ENCODE assay signal across 1 cellular context in genomic region chr11:77144854-77145428, GRCh38.
TF ChIP-seq lines count a peak whose summit lies in the region.

No MANE protein-coding gene starts in this region.

TF ChIP-seq in HepG2, 621 proteins besides CTCF, POLR2A, EP300 and RAD21 (continued from another document and continues in another):
- TF ChIP-seq, protein P1, sequence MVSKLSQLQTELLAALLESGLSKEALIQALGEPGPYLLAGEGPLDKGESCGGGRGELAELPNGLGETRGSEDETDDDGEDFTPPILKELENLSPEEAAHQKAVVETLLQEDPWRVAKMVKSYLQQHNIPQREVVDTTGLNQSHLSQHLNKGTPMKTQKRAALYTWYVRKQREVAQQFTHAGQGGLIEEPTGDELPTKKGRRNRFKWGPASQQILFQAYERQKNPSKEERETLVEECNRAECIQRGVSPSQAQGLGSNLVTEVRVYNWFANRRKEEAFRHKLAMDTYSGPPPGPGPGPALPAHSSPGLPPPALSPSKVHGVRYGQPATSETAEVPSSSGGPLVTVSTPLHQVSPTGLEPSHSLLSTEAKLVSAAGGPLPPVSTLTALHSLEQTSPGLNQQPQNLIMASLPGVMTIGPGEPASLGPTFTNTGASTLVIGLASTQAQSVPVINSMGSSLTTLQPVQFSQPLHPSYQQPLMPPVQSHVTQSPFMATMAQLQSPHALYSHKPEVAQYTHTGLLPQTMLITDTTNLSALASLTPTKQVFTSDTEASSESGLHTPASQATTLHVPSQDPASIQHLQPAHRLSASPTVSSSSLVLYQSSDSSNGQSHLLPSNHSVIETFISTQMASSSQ (IDR thresholded peaks at IDR 0.05; ENCODE audit: low read depth): peak; percentile 47; the same call in 1 of the 2 replicates
- TF ChIP-seq, protein P1 (CRISPR knock-in tag; IDR thresholded peaks at IDR 0.05; ENCODE audit: borderline replicate concordance): no peak; the same call in 1 of the 2 replicates
- TF ChIP-seq KLF13 (CRISPR knock-in tag; IDR thresholded peaks at IDR 0.05) (no peak), IKZF4 (CRISPR knock-in tag; IDR thresholded peaks at IDR 0.05; ENCODE audit: borderline replicate concordance, low read depth, not compliant biosample characterization) (no peak), ZNF484 (CRISPR knock-in tag; IDR thresholded peaks at IDR 0.05; ENCODE audit: borderline replicate concordance, low read depth) (no peak), ZBTB38 (CRISPR knock-in tag; IDR thresholded peaks at IDR 0.05) (peak; percentile 60; the same call in 1 of the 2 replicates), ZFP90 (CRISPR knock-in tag; IDR thresholded peaks at IDR 0.05; ENCODE audit: borderline replicate concordance) (no peak), ZNF784 (CRISPR knock-in tag; IDR thresholded peaks at IDR 0.05; ENCODE audit: borderline replicate concordance) (peak; percentile 100), ZMYM2 (CRISPR knock-in tag; IDR thresholded peaks at IDR 0.05) (peak; percentile 83), ZNF605 (CRISPR knock-in tag; IDR thresholded peaks at IDR 0.05) (0 out of 2 replicates have a peak, but pooled peaks have one; percentile 40), NBN (conservative IDR thresholded peaks at IDR 0.05) (no peak), ASH2L (IDR thresholded peaks at IDR 0.05; ENCODE audit: insufficient read length, low read depth, low read length) (peak; percentile 72), POGZ (CRISPR knock-in tag; IDR thresholded peaks at IDR 0.05) (peak; percentile 91), PHF21A (CRISPR knock-in tag; IDR thresholded peaks at IDR 0.05) (peak; percentile 78), BRCA1 (CRISPR knock-in tag; IDR thresholded peaks at IDR 0.05) (no peak), ZNF557 (CRISPR knock-in tag; IDR thresholded peaks at IDR 0.05) (no peak), ZEB1 (IDR thresholded peaks at IDR 0.05; ENCODE audit: insufficient replicate concordance, low read depth) (peak; percentile 96), JUND (CRISPR knock-in tag; IDR thresholded peaks at IDR 0.05) (no peak), HNF4G (IDR thresholded peaks at IDR 0.05; ENCODE audit: borderline replicate concordance, low read depth, low read length) (peak; percentile 98), HNF4G (CRISPR knock-in tag; IDR thresholded peaks at IDR 0.05; ENCODE audit: borderline replicate concordance, low read depth) (peak; percentile 90; the same call in 1 of the 2 replicates), IKZF5 (CRISPR knock-in tag; IDR thresholded peaks at IDR 0.05) (peak; percentile 62; the same call in 1 of the 2 replicates), SMAD3 (CRISPR knock-in tag; IDR thresholded peaks at IDR 0.05) (no peak), KLF15 (CRISPR knock-in tag; IDR thresholded peaks at IDR 0.05; ENCODE audit: borderline replicate concordance) (no peak), SCMH1 (CRISPR knock-in tag; IDR thresholded peaks at IDR 0.05; ENCODE audit: borderline replicate concordance) (no peak), FOXK1 (CRISPR knock-in tag; IDR thresholded peaks at IDR 0.05; ENCODE audit: borderline replicate concordance, low read depth) (peak; percentile 12; the same call in 1 of the 2 replicates), POLR2G (IDR thresholded peaks at IDR 0.05; ENCODE audit: low read depth, low read length) (peak; percentile 50; the same call in 1 of the 2 replicates), ARID5B (CRISPR knock-in tag; IDR thresholded peaks at IDR 0.05) (peak; percentile 78), MAX (IDR thresholded peaks at IDR 0.05) (peak; percentile 29; the same call in 1 of the 2 replicates), FOXO1 (CRISPR knock-in tag; IDR thresholded peaks at IDR 0.05) (peak; percentile 57; the same call in 1 of the 2 replicates), HNF4A (CRISPR knock-in tag; IDR thresholded peaks at IDR 0.05) (peak; percentile 99), ETV5 (CRISPR knock-in tag; IDR thresholded peaks at IDR 0.05; ENCODE audit: borderline replicate concordance) (peak; percentile 70; the same call in 1 of the 2 replicates), HMG20B (CRISPR knock-in tag; conservative IDR thresholded peaks at IDR 0.05) (0 out of 2 replicates have a peak, but pooled peaks have one; percentile 63), KDM6A (CRISPR knock-in tag; IDR thresholded peaks at IDR 0.05; ENCODE audit: low read depth) (peak; percentile 95), NR2F6 (IDR thresholded peaks at IDR 0.05) (peak; percentile 84), NR2F6 (CRISPR knock-in tag; IDR thresholded peaks at IDR 0.05) (peak; percentile 92)
- TF ChIP-seq, protein P2, sequence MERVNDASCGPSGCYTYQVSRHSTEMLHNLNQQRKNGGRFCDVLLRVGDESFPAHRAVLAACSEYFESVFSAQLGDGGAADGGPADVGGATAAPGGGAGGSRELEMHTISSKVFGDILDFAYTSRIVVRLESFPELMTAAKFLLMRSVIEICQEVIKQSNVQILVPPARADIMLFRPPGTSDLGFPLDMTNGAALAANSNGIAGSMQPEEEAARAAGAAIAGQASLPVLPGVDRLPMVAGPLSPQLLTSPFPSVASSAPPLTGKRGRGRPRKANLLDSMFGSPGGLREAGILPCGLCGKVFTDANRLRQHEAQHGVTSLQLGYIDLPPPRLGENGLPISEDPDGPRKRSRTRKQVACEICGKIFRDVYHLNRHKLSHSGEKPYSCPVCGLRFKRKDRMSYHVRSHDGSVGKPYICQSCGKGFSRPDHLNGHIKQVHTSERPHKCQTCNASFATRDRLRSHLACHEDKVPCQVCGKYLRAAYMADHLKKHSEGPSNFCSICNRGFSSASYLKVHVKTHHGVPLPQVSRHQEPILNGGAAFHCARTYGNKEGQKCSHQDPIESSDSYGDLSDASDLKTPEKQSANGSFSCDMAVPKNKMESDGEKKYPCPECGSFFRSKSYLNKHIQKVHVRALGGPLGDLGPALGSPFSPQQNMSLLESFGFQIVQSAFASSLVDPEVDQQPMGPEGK (CRISPR knock-in tag; IDR thresholded peaks at IDR 0.05): peak; percentile 83
- TF ChIP-seq, protein P3, sequence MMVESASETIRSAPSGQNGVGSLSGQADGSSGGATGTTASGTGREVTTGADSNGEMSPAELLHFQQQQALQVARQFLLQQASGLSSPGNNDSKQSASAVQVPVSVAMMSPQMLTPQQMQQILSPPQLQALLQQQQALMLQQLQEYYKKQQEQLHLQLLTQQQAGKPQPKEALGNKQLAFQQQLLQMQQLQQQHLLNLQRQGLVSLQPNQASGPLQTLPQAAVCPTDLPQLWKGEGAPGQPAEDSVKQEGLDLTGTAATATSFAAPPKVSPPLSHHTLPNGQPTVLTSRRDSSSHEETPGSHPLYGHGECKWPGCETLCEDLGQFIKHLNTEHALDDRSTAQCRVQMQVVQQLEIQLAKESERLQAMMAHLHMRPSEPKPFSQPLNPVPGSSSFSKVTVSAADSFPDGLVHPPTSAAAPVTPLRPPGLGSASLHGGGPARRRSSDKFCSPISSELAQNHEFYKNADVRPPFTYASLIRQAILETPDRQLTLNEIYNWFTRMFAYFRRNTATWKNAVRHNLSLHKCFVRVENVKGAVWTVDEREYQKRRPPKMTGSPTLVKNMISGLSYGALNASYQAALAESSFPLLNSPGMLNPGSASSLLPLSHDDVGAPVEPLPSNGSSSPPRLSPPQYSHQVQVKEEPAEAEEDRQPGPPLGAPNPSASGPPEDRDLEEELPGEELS (CRISPR knock-in tag; IDR thresholded peaks at IDR 0.05): 0 out of 2 replicates have a peak, but pooled peaks have one; percentile 44
- TF ChIP-seq, protein P4, sequence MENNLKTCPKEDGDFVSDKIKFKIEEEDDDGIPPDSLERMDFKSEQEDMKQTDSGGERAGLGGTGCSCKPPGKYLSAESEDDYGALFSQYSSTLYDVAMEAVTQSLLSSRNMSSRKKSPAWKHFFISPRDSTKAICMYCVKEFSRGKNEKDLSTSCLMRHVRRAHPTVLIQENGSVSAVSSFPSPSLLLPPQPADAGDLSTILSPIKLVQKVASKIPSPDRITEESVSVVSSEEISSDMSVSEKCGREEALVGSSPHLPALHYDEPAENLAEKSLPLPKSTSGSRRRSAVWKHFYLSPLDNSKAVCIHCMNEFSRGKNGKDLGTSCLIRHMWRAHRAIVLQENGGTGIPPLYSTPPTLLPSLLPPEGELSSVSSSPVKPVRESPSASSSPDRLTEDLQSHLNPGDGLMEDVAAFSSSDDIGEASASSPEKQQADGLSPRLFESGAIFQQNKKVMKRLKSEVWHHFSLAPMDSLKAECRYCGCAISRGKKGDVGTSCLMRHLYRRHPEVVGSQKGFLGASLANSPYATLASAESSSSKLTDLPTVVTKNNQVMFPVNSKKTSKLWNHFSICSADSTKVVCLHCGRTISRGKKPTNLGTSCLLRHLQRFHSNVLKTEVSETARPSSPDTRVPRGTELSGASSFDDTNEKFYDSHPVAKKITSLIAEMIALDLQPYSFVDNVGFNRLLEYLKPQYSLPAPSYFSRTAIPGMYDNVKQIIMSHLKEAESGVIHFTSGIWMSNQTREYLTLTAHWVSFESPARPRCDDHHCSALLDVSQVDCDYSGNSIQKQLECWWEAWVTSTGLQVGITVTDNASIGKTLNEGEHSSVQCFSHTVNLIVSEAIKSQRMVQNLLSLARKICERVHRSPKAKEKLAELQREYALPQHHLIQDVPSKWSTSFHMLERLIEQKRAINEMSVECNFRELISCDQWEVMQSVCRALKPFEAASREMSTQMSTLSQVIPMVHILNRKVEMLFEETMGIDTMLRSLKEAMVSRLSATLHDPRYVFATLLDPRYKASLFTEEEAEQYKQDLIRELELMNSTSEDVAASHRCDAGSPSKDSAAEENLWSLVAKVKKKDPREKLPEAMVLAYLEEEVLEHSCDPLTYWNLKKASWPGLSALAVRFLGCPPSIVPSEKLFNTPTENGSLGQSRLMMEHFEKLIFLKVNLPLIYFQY (CRISPR knock-in tag; IDR thresholded peaks at IDR 0.05; ENCODE audit: borderline replicate concordance): no peak
- TF ChIP-seq, protein P5, sequence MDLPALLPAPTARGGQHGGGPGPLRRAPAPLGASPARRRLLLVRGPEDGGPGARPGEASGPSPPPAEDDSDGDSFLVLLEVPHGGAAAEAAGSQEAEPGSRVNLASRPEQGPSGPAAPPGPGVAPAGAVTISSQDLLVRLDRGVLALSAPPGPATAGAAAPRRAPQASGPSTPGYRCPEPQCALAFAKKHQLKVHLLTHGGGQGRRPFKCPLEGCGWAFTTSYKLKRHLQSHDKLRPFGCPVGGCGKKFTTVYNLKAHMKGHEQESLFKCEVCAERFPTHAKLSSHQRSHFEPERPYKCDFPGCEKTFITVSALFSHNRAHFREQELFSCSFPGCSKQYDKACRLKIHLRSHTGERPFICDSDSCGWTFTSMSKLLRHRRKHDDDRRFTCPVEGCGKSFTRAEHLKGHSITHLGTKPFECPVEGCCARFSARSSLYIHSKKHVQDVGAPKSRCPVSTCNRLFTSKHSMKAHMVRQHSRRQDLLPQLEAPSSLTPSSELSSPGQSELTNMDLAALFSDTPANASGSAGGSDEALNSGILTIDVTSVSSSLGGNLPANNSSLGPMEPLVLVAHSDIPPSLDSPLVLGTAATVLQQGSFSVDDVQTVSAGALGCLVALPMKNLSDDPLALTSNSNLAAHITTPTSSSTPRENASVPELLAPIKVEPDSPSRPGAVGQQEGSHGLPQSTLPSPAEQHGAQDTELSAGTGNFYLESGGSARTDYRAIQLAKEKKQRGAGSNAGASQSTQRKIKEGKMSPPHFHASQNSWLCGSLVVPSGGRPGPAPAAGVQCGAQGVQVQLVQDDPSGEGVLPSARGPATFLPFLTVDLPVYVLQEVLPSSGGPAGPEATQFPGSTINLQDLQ (CRISPR knock-in tag; IDR thresholded peaks at IDR 0.05): no peak
